ENCODE assay signal across 18 cellular contexts in genomic region chr20:35034150-35034549, GRCh38. TPM values are rescaled to one million over a fixed set of nuclear protein-coding genes. Genes with fewer than 3 reads are reported as not detected.
DNase-seq lines count a peak whose midpoint lies in the region; ATAC-seq, FAIRE-seq and TF ChIP-seq lines count a peak whose summit lies in the region.
"Had no signal": no experiment of that assay in that cellular context is flagged by ENCODE, and none has a peak within 500 bp of the region (broad histone marks: within the 10 kb centered on the region; RNA-seq: fewer than 3 reads in every experiment).

No MANE protein-coding gene starts in this region.

- H3K27me3 ChIP-seq in HepG2 (ENCODE audit: control insufficient read depth in 1 of 2, insufficient read depth in 2 of 2, low read length in 2 of 2): no peaks in the 10 kb centered on the region
- no peaks in the 10 kb centered on the region for H3K27me3 ChIP-seq in right lobe of liver
- H3K27me3 ChIP-seq: BLaER1 treated with 17β-estradiol and CSF1 and Interleukin-3, amounts not matched to agents 10 nM and 100 nM had no signal

- intact Hi-C loops in HepG2 (cut with micrococcal nuclease; ENCODE audit: unreplicated experiment) (no loop called here), right lobe of liver (cut with DNase I) (no loop called here), left colon (cut with DNase I, micrococcal nuclease) (no loop called here)

- peak overlapping the region; percentile 41 for H3K27ac Mint-ChIP-seq in type B pancreatic cell
- H3K27ac Mint-ChIP-seq: B cell; CD8-positive, alpha-beta T cell had no signal

- no peak for FAIRE-seq in HepG2 (lab: Jason Lieb, UNC)
- FAIRE-seq: GM12878, GM19239 had no signal

- POLR2A ChIA-PET in HepG2 (lab: Yijun Ruan, JAX): interaction anchor here (0.6 kb wide), 1 partner anchor 19 kb away, joined by 3 read pairs; no protein-coding TSS in a partner anchor

- 93% methylated on average over 3 of the region's 3 CpGs for WGBS in HepG2 (ENCODE audit: low lambda C conversion rate)
- WGBS in right lobe of liver (ENCODE audit: insufficient coverage, low coverage, low lambda C conversion rate, missing lambda C conversion rate): 92% methylated on average over 3 of the region's 3 CpGs

- H3K9ac ChIP-seq in HepG2 (ENCODE audit: insufficient read depth, low read depth, low read length): no peak overlapping the region
- H3K9ac ChIP-seq: BLaER1 treated with 17β-estradiol and CSF1 and Interleukin-3, amounts not matched to agents 10 nM and 100 nM had no signal

- H3K9me3 ChIP-seq in HepG2 (ENCODE audit: low read length): no peaks in the 10 kb centered on the region
- no peaks in the 10 kb centered on the region for H3K9me3 ChIP-seq in right lobe of liver
- H3K9me3 ChIP-seq: BLaER1 treated with 17β-estradiol and CSF1 and Interleukin-3, amounts not matched to agents 10 nM and 100 nM; HAP-1 had no signal

- no peaks in the 10 kb centered on the region for H3K27me3 Mint-ChIP-seq in type B pancreatic cell
- H3K27me3 Mint-ChIP-seq: B cell had no signal

- BruUV-seq in HepG2 (replicated peaks; lab: Mats Ljungman, UMichigan): no TSS peak

- peaks cover 2% of the 10 kb centered on the region for H3K4me1 Mint-ChIP-seq in type B pancreatic cell (ENCODE audit: unreplicated experiment)
- H3K4me1 Mint-ChIP-seq: B cell had no signal

- no peak for TF ChIP-seq CTCF in HepG2 (CRISPR knock-in tag; IDR thresholded peaks at IDR 0.05)
- TF ChIP-seq CTCF in right lobe of liver (IDR thresholded peaks at IDR 0.05): no peak
- no peak for TF ChIP-seq CTCF in type B pancreatic cell (conservative IDR thresholded peaks at IDR 0.05)

- no peaks in the 10 kb centered on the region for H3K4me1 ChIP-seq in HepG2 (ENCODE audit: insufficient read depth, low read length)
- H3K4me1 ChIP-seq in right lobe of liver: no peaks in the 10 kb centered on the region
- H3K4me1 ChIP-seq: BLaER1 treated with 17β-estradiol and CSF1 and Interleukin-3, amounts not matched to agents 10 nM and 100 nM; HAP-1 had no signal

- H2AFZ ChIP-seq in HepG2 (ENCODE audit: low read length): no peak overlapping the region

- no peak overlapping the region for H3K27ac ChIP-seq in HepG2 (ENCODE audit: extremely low read length, insufficient read depth, low read length)
- H3K27ac ChIP-seq in right lobe of liver: no peak overlapping the region
- H3K27ac ChIP-seq: BLaER1 treated with 17β-estradiol and CSF1 and Interleukin-3, amounts not matched to agents 10 nM and 100 nM had no signal

- H3K4me2 ChIP-seq in HepG2 (ENCODE audit: low read depth, low read length): no peak overlapping the region
- H3K4me2 ChIP-seq: BLaER1 treated with 17β-estradiol and CSF1 and Interleukin-3, amounts not matched to agents 10 nM and 100 nM had no signal

- H4K20me1 ChIP-seq in HepG2 (ENCODE audit: insufficient read depth, low read length): 0 out of 2 replicates have a peak, but pooled peaks cover 2% of the 10 kb centered on the region

- TF ChIP-seq RAD21 in HepG2 (CRISPR knock-in tag; IDR thresholded peaks at IDR 0.05): no peak

- TF ChIP-seq POLR2A in HepG2 (IDR thresholded peaks at IDR 0.05; ENCODE audit: insufficient read depth in 1 of 2, low read depth in 2 of 2, low read length in 2 of 2) (no peak), right lobe of liver (IDR thresholded peaks at IDR 0.05) (no peak)

- DNase-seq in HepG2 (ENCODE audit: low spot score): no peak
- no peak for DNase-seq in right lobe of liver
- no peak for DNase-seq in left colon
- DNase-seq in renal cortical epithelial cell (ENCODE audit: low read depth): peak; percentile 14
- no peak for DNase-seq in type B pancreatic cell (ENCODE audit: extremely low spot score, unreplicated experiment)
- no peak for DNase-seq in stimulated activated CD4-positive, alpha-beta T cell treated with anti-CD3 and anti-CD28 coated beads, Interleukin-2, amount 100 ng/mL, for 24 hours
- no peak for DNase-seq in SW 1271 (lab: John Stamatoyannopoulos, UW)
- DNase-seq: CD8-positive, alpha-beta T cell; DMS 273 treated with DMSO at 0.1 percent for 48 hours; DMS53; DND-41; EL had no signal

- peaks cover 64% of the 10 kb centered on the region for H3K36me3 Mint-ChIP-seq in type B pancreatic cell

- H3K79me2 ChIP-seq in HepG2 (ENCODE audit: insufficient read depth, low read length): no peaks in the 10 kb centered on the region

- no peak for TF ChIP-seq EP300 in HepG2 (IDR thresholded peaks at IDR 0.05; ENCODE audit: low read depth in 2 of 2, low read length in 2 of 2)
- no peak for TF ChIP-seq EP300 in HepG2 (CRISPR knock-in tag; IDR thresholded peaks at IDR 0.05; ENCODE audit: borderline replicate concordance)

- CTCF ChIA-PET in HepG2 (lab: Yijun Ruan, JAX; ENCODE audit: low intra/inter-chr PET ratio, low total read pairs): no interaction called here

- H3K4me3 Mint-ChIP-seq in type B pancreatic cell: no peak overlapping the region
- H3K4me3 Mint-ChIP-seq: B cell; CD8-positive, alpha-beta T cell had no signal

- no peaks in the 10 kb centered on the region for H3K9me3 Mint-ChIP-seq in type B pancreatic cell
- H3K9me3 Mint-ChIP-seq: CD8-positive, alpha-beta T cell had no signal

- no peak overlapping the region for H3K4me3 ChIP-seq in HepG2 (replicated peaks in 1 of 3; ENCODE audit: insufficient read depth in 1 of 3, low read depth in 2 of 3, low read length in 3 of 3)
- H3K4me3 ChIP-seq in right lobe of liver: no peak overlapping the region
- H3K4me3 ChIP-seq: BLaER1 treated with 17β-estradiol and CSF1 and Interleukin-3, amounts not matched to agents 10 nM and 100 nM; GM12878; HAP-1 had no signal

- ATAC-seq in HepG2 (peak; percentile 36; the same call in 1 of the 3 replicates), right lobe of liver (no peak), left colon (peak; percentile 79), GM18868 (IDR thresholded peaks at IDR 0.05; ENCODE audit: unreplicated experiment) (no peak)
- ATAC-seq: CD8-positive, alpha-beta T cell; GM12878 had no signal

- in situ Hi-C loops in HepG2 (cut with HindIII; ENCODE audit: extremely low pct_ligation_motif_present, low pct_unique_long_range_greater_than_20kb): no loop called here

- peaks cover 35 to 78% of the 10 kb centered on the region in 2 experiments for H3K36me3 ChIP-seq in HepG2 (replicated peaks in 1 of 2; ENCODE audit: control insufficient read depth in 1 of 2, insufficient read depth in 2 of 2, low read length in 2 of 2)
- peaks cover 7 to 41% (median 12%) of the 10 kb centered on the region in 4 donors for H3K36me3 ChIP-seq in right lobe of liver

TF ChIP-seq in HepG2, 621 proteins besides CTCF, POLR2A, EP300 and RAD21 (continues in another document):
- no peak for TF ChIP-seq ZNF780A (CRISPR knock-in tag; IDR thresholded peaks at IDR 0.05)
- TF ChIP-seq ZNF367 (CRISPR knock-in tag; IDR thresholded peaks at IDR 0.05; ENCODE audit: borderline replicate concordance): no peak
- no peak for TF ChIP-seq ARID5B (CRISPR knock-in tag; IDR thresholded peaks at IDR 0.05)

RNA-seq across cellular contexts. Expression of gene TRPC4AP, which starts 58.5 kb away (rescaled TPM):
- 136 and 161 TPM in 2 replicates for total RNA-seq in HepG2 (2016; rRNA removed; fragmentation: Illumina TruSeq; extraction: Trizol)
- total RNA-seq in HepG2 (2016; cell fraction: cytosol; rRNA removed; fragmentation: Illumina TruSeq; extraction: Trizol; ENCODE audit: low read depth): 14.0 and 17.1 TPM in 2 replicates
- total RNA-seq in HepG2 (2016; cell fraction: insoluble cytoplasmic fraction; rRNA removed; fragmentation: Illumina TruSeq; extraction: Trizol): 135 and 149 TPM in 2 replicates
- 40.4 and 43.8 TPM in 2 replicates for total RNA-seq in HepG2 (2016; cell fraction: membrane; rRNA removed; fragmentation: Illumina TruSeq; extraction: Trizol)
- 93.4 and 104 TPM in 2 replicates for total RNA-seq in HepG2 (2016; cell fraction: nucleus; rRNA removed; fragmentation: Illumina TruSeq; extraction: Trizol)
- 137 and 161 TPM in 2 replicates for polyA plus RNA-seq in HepG2 (2011; rRNA removed)
- polyA plus RNA-seq in HepG2 (2011; cell fraction: cytosol; rRNA removed): 124 and 126 TPM in 2 replicates
- polyA plus RNA-seq in HepG2 (2011; cell fraction: nucleus; rRNA removed): 271 and 292 TPM in 2 replicates
- 99.8 and 102 TPM in 2 replicates for polyA plus RNA-seq in HepG2 (2012)
- polyA plus RNA-seq in HepG2 (2016; cell fraction: cytosol; fragmentation: Illumina TruSeq; extraction: Trizol; ENCODE audit: low read depth): 9.6 and 11.2 TPM in 2 replicates
- polyA plus RNA-seq in HepG2 (2016; cell fraction: insoluble cytoplasmic fraction; fragmentation: Illumina TruSeq; extraction: Trizol; ENCODE audit: low read depth): 107 and 117 TPM in 2 replicates
- polyA plus RNA-seq in HepG2 (2016; cell fraction: membrane; fragmentation: Illumina TruSeq; extraction: Trizol; ENCODE audit: low read depth): 20.1 and 21.8 TPM in 2 replicates
- polyA plus RNA-seq in HepG2 (2016; cell fraction: nucleus; fragmentation: Illumina TruSeq; extraction: Trizol; ENCODE audit: insufficient read depth, low read depth): 123 and 137 TPM in 2 replicates
- polyA minus RNA-seq in HepG2 (2011; rRNA and poly(A)+ RNA removed; ENCODE audit: low replicate concordance): 113 and 272 TPM in 2 replicates
- 117 and 119 TPM in 2 replicates for polyA minus RNA-seq in HepG2 (2011; cell fraction: cytosol; rRNA and poly(A)+ RNA removed)
- 108 and 134 TPM in 2 replicates for polyA minus RNA-seq in HepG2 (2011; cell fraction: nucleus; rRNA and poly(A)+ RNA removed)
- total RNA-seq in right lobe of liver: 10 to 100 TPM; 27.6 to 39.3 (median 34.6) TPM
- 10 to 100 TPM; 58.9 to 60.6 TPM for total RNA-seq in left colon
- 82.0 and 93.3 TPM in 2 replicates for total RNA-seq in renal cortical epithelial cell
- 102 TPM in 2 replicates for total RNA-seq in type B pancreatic cell (ENCODE audit: low replicate concordance)

Comparison
In these comparisons a context has a peak if more than half of its experiments do, and no peak if none do; other contexts are left out.
1. ATAC-seq: peak in HepG2 (single experiment) and left colon (single experiment); none in right lobe of liver (0 of 4) and GM18868 (single experiment).